In genomic region chr1:231386472-231386871, GRCh38 we compare ENCODE assay signal across 16 cellular contexts.
"Had no signal": no experiment of that assay in that cellular context is flagged by ENCODE, and none has a peak within 500 bp of the region (broad histone marks: within the 10 kb centered on the region; RNA-seq: fewer than 3 reads in every experiment).

No MANE protein-coding gene starts in this region.

- H3K36me3 ChIP-seq: gastroesophageal sphincter, left ventricle myocardium inferior, thyroid gland had no signal

- ATAC-seq: effector memory CD8-positive, alpha-beta T cell; gastroesophageal sphincter; naive thymus-derived CD4-positive, alpha-beta T cell; right cardiac atrium had no signal

- H3K9me3 ChIP-seq: esophagus muscularis mucosa, gastroesophageal sphincter, left ventricle myocardium inferior, thyroid gland had no signal

- FAIRE-seq: keratinocyte, urothelium cell line had no signal

- H3K27ac ChIP-seq: esophagus muscularis mucosa, gastroesophageal sphincter, left ventricle myocardium inferior, thyroid gland had no signal

- H3K4me2 ChIP-seq: smooth muscle cell had no signal

- H3K27me3 ChIP-seq: esophagus muscularis mucosa, gastroesophageal sphincter, thyroid gland had no signal

- H3K4me3 ChIP-seq: esophagus muscularis mucosa, gastroesophageal sphincter, left ventricle myocardium inferior, smooth muscle cell, thyroid gland had no signal

- DNase-seq: effector memory CD8-positive, alpha-beta T cell; glutamatergic neuron; immature natural killer cell; left ventricle myocardium inferior; mesendoderm; naive thymus-derived CD4-positive, alpha-beta T cell; posterior cingulate gyrus; right cardiac atrium; stimulated activated CD4-positive, alpha-beta T cell treated with anti-CD3 and anti-CD28 coated beads, Interleukin-2, amount 100 ng/mL, for 48 hours; stimulated activated naive CD4-positive, alpha-beta T cell treated with Interleukin-2 at 50 U/mL for 16 hours; thyroid gland had no signal
